In genomic region chr7:94004024-94004945, GRCh38 we compare ENCODE assay signal across 1 cellular context.
TF ChIP-seq lines count a peak whose summit lies in the region.

Gene BET1 (minus strand): TSS chr7:94004355. CDS start chr7:94004216, 139 bp downstream.

TF ChIP-seq in HEK293, 187 proteins besides CTCF, POLR2A, EP300 and RAD21 (continued from another document):
- TF ChIP-seq INSM2 (tag by site-specific recombination; IDR thresholded peaks at IDR 0.05) (no peak), ZNF202 (tag by site-specific recombination; IDR thresholded peaks at IDR 0.05; ENCODE audit: borderline replicate concordance) (no peak), HOXC10 (CRISPR knock-in tag; IDR thresholded peaks at IDR 0.05) (no peak), KLF9 (tag by site-specific recombination; IDR thresholded peaks at IDR 0.05; ENCODE audit: low read depth) (peak; percentile 45; the same call in 1 of the 2 replicates), MZF1 (tag by site-specific recombination; IDR thresholded peaks at IDR 0.05; ENCODE audit: borderline replicate concordance) (no peak), ZBTB48 (tag by site-specific recombination; IDR thresholded peaks at IDR 0.05) (peak; percentile 54; the same call in 1 of the 2 replicates), ZSCAN16 (tag by site-specific recombination; IDR thresholded peaks at IDR 0.05) (no peak), ZNF175 (tag by site-specific recombination; IDR thresholded peaks at IDR 0.05) (no peak), WT1 (tag by site-specific recombination; IDR thresholded peaks at IDR 0.05) (no peak), ZNF423 (tag by site-specific recombination; IDR thresholded peaks at IDR 0.05) (no peak), TCF7L2 (IDR thresholded peaks at IDR 0.05; ENCODE audit: borderline replicate concordance, low read depth, low read length) (no peak), ZNF560 (tag by site-specific recombination; IDR thresholded peaks at IDR 0.05; ENCODE audit: borderline replicate concordance) (no peak), ZNF585B (tag by site-specific recombination; IDR thresholded peaks at IDR 0.05) (no peak), ZBTB44 (tag by site-specific recombination; IDR thresholded peaks at IDR 0.05) (no peak), ZNF785 (tag by site-specific recombination; IDR thresholded peaks at IDR 0.05) (no peak), ZNF76 (tag by site-specific recombination; IDR thresholded peaks at IDR 0.05; ENCODE audit: borderline replicate concordance, low read depth) (peak; percentile 97), ZNF148 (tag by site-specific recombination; IDR thresholded peaks at IDR 0.05; ENCODE audit: borderline replicate concordance) (no peak), ZSCAN23 (tag by site-specific recombination; IDR thresholded peaks at IDR 0.05) (no peak), BCL11A (tag by site-specific recombination; IDR thresholded peaks at IDR 0.05; ENCODE audit: low read depth) (no peak), ZNF302 (tag by site-specific recombination; IDR thresholded peaks at IDR 0.05; ENCODE audit: low read depth) (no peak), ZEB2 (tag by site-specific recombination; IDR thresholded peaks at IDR 0.05) (0 out of 2 replicates have a peak, but pooled peaks have one; percentile 48), ZNF114 (tag by site-specific recombination; IDR thresholded peaks at IDR 0.05) (no peak), ZNF391 (tag by site-specific recombination; IDR thresholded peaks at IDR 0.05; ENCODE audit: borderline replicate concordance, low read depth) (peak; percentile 14; the same call in 1 of the 2 replicates), ZNF830 (tag by site-specific recombination; IDR thresholded peaks at IDR 0.05; ENCODE audit: low read depth) (no peak), ZNF518A (tag by site-specific recombination; conservative IDR thresholded peaks at IDR 0.05; ENCODE audit: low read depth) (no peak), ZBTB17 (tag by site-specific recombination; IDR thresholded peaks at IDR 0.05) (peak; percentile 83), ZNF561 (tag by site-specific recombination; IDR thresholded peaks at IDR 0.05; ENCODE audit: borderline replicate concordance) (no peak), ZNF274 (IDR thresholded peaks at IDR 0.05; ENCODE audit: low read length) (no peak), ZNF274 (tag by site-specific recombination; IDR thresholded peaks at IDR 0.05; ENCODE audit: borderline replicate concordance) (no peak), ZNF664 (tag by site-specific recombination; IDR thresholded peaks at IDR 0.05) (no peak), ZBTB26 (tag by site-specific recombination; optimal IDR thresholded peaks at IDR 0.05) (peak; percentile 30), ZNF843 (tag by site-specific recombination; IDR thresholded peaks at IDR 0.05) (peak; percentile 27; the same call in 1 of the 2 replicates), ZNF677 (tag by site-specific recombination; IDR thresholded peaks at IDR 0.05) (no peak), ZNF623 (tag by site-specific recombination; IDR thresholded peaks at IDR 0.05) (no peak), ZXDB (tag by site-specific recombination; IDR thresholded peaks at IDR 0.05) (peak; percentile 85), ZNF239 (tag by site-specific recombination; IDR thresholded peaks at IDR 0.05) (no peak)
- TF ChIP-seq, protein P1, sequence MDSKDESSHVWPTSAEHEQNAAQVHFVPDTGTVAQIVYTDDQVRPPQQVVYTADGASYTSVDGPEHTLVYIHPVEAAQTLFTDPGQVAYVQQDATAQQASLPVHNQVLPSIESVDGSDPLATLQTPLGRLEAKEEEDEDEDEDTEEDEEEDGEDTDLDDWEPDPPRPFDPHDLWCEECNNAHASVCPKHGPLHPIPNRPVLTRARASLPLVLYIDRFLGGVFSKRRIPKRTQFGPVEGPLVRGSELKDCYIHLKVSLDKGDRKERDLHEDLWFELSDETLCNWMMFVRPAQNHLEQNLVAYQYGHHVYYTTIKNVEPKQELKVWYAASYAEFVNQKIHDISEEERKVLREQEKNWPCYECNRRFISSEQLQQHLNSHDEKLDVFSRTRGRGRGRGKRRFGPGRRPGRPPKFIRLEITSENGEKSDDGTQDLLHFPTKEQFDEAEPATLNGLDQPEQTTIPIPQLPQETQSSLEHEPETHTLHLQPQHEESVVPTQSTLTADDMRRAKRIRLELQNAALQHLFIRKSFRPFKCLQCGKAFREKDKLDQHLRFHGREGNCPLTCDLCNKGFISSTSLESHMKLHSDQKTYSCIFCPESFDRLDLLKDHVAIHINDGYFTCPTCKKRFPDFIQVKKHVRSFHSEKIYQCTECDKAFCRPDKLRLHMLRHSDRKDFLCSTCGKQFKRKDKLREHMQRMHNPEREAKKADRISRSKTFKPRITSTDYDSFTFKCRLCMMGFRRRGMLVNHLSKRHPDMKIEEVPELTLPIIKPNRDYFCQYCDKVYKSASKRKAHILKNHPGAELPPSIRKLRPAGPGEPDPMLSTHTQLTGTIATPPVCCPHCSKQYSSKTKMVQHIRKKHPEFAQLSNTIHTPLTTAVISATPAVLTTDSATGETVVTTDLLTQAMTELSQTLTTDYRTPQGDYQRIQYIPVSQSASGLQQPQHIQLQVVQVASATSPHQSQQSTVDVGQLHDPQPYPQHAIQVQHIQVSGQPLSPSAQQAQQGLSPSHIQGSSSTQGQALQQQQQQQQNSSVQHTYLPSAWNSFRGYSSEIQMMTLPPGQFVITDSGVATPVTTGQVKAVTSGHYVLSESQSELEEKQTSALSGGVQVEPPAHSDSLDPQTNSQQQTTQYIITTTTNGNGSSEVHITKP (tag by site-specific recombination; IDR thresholded peaks at IDR 0.05): peak; percentile 88
